Comparison of ENCODE assay signal across 8 cellular contexts in the genomic region with DNA sequence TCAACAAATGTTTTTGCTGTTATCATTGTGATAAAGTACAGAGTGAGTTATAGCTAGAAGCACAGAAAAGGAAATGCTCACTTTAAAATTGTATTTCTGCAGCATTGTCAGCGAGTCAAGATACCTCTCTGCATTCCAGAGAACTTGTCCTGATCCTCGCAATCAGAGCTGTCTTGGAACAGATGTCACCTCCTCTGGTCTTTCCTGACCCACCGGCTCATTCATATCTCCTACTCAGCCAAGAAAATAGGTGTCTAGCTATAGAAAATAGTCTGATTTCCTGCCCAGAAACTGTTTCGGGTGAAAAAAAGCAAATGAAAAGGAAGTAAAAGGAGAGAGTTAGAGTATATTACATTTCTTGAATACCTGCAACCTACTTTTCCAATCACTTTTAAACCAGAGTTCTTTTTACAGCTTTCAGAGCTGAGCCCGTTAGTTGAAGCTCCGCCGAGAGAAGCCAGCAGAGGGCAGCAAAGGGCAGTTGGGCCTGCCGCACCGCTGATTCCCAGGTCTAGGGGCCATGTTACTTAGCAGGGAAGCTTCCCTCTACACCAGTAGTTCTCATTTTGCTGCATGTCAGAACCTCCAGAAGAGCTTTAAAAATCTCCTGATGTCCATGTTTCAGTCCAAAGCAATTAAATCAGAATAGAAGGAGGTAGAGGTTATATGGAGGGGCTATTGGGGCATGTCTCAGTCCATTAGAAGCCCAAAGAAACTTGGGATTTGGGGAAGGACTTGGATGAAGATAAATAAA.
DNase-seq lines count a peak whose midpoint lies in the region; ATAC-seq and TF ChIP-seq lines count a peak whose summit lies in the region.

No MANE protein-coding gene starts in this region.

- CTCF ChIA-PET in AG04450 (lab: Charles Lee): interaction anchor here (0.6 to 2.4 kb wide), 18 partner anchors 8 to 914 kb away, joined by 3 to 9 read pairs (median 4); no protein-coding TSS in a partner anchor

- POLR2A ChIA-PET in AG04450 (lab: Yijun Ruan, JAX): no interaction called here

- intact Hi-C loops in aorta (cut with DNase I): loop anchor here (10.0 kb wide), 4 partner anchors 316 to 796 kb away; no protein-coding TSS in a partner anchor

- H3K27me3 ChIP-seq in AG04450 (ENCODE audit: control insufficient read depth, insufficient read depth, low read length): no peaks in the 10 kb centered on the region
- H3K27me3 ChIP-seq in aorta (ENCODE audit: control insufficient read depth in 1 of 2, insufficient read depth in 2 of 2, low read length in 1 of 2): peaks cover 0 to 2% of the 10 kb centered on the region in 2 donors

- 42% methylated on average over 9 of the region's 9 CpGs for WGBS in aorta, 2 donors

- H3K9me3 ChIP-seq in AG04450 (ENCODE audit: control insufficient read depth, insufficient read depth, low read length) (no peaks in the 10 kb centered on the region), aorta (ENCODE audit: control insufficient read depth, low read length) (no peaks in the 10 kb centered on the region)

- TF ChIP-seq POLR2A in GM18505 (IDR thresholded peaks at IDR 0.05; ENCODE audit: borderline replicate concordance, extremely low read depth, insufficient read depth, insufficient read length): no peak

- H3K4me1 ChIP-seq in aorta (ENCODE audit: control insufficient read depth in 1 of 2, insufficient read depth in 2 of 2, low read length in 2 of 2): peaks cover 0 to 2% of the 10 kb centered on the region in 2 donors

- no peaks in the 10 kb centered on the region for H3K36me3 ChIP-seq in aorta (ENCODE audit: control insufficient read depth in 1 of 2, insufficient read depth in 2 of 2, low read length in 1 of 2)

- DNase-seq in AG04450 (ENCODE audit: low read depth, low spot score) (no peak), NCI-H1694 treated with DMSO at 0.1 percent for 48 hours (lab: John Stamatoyannopoulos, UW) (peak; percentile 15), foreskin fibroblast (peak in 1 of 2 donors; percentile 50), omental fat pad (ENCODE audit: low spot score) (peak; percentile 58), aorta (peak; percentile 79 to 93)
- peak; percentile 69 to 75 for DNase-seq in activated CD4-positive, alpha-beta T cell treated with anti-CD3 and anti-CD28 coated beads, Interleukin-2, amount 50 U/mL, for 48 hours

- TF ChIP-seq CTCF in AG04450 (IDR thresholded peaks at IDR 0.05; ENCODE audit: low read depth, low read length) (peak; percentile 71), foreskin fibroblast (IDR thresholded peaks at IDR 0.05; ENCODE audit: low read depth, low read length) (peak; percentile 70), omental fat pad (IDR thresholded peaks at IDR 0.05) (peak in 1 of 3 donors; percentile 14)

- H3K4me3 ChIP-seq in AG04450 (ENCODE audit: low read depth, low read length) (no peak overlapping the region), foreskin fibroblast (ENCODE audit: low read depth in 1 of 2, low read length in 2 of 2) (no peak overlapping the region), aorta (ENCODE audit: low read length in 2 of 2) (no peak overlapping the region)

- ATAC-seq in GM18505 (IDR thresholded peaks at IDR 0.05; ENCODE audit: unreplicated experiment) (peak; percentile 54), HG02798 (IDR thresholded peaks at IDR 0.05; ENCODE audit: poor library complexity, unreplicated experiment) (peak; percentile 90), omental fat pad (ENCODE audit: low FRiP score) (peak; percentile 67), aorta (ENCODE audit: low FRiP score) (peak; percentile 78)

- no peak overlapping the region for H3K27ac ChIP-seq in AG04450 (ENCODE audit: low read depth, low read length)
- no peak overlapping the region for H3K27ac ChIP-seq in aorta (ENCODE audit: low read depth in 1 of 2, low read length in 2 of 2)
